ENCODE assay signal across 1 cellular context in the genomic region with DNA sequence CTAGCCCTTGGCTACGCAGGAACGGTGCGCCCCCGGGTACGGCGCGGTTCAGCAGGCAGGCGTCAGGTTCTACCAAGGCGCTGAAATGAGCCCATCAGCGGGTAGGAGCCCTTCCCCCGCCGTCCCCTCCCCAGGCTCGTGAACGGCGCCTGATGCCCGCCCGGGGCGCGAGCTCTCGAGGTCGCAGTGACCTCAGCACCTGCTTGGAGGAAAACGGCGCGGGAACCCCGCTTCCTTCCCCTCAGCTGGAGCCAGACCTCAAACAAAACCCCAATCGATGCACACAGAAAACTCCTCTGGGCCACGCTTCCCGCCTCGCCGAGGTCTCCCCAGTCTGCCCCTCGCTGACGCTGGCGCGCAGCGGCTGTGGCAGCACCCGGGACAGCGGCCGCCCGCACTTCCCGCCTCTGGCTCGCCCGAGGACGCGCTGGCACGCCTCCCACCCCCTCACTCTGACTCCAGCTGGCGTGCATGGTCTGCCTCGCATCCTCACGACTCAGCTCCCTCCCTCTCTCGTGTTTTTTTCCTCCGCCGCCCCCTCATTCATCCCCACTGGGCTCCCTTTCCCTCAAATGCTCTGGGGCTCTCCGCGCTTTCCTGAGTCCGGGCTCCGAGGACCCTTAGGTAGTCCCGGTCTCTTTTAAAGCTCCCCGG.
TF ChIP-seq lines count a peak whose summit lies in the region.

No MANE protein-coding gene starts in this region.

TF ChIP-seq in HEK293, 187 proteins besides CTCF, POLR2A, EP300 and RAD21 (continued from another document and continues in another):
- TF ChIP-seq, protein P1, sequence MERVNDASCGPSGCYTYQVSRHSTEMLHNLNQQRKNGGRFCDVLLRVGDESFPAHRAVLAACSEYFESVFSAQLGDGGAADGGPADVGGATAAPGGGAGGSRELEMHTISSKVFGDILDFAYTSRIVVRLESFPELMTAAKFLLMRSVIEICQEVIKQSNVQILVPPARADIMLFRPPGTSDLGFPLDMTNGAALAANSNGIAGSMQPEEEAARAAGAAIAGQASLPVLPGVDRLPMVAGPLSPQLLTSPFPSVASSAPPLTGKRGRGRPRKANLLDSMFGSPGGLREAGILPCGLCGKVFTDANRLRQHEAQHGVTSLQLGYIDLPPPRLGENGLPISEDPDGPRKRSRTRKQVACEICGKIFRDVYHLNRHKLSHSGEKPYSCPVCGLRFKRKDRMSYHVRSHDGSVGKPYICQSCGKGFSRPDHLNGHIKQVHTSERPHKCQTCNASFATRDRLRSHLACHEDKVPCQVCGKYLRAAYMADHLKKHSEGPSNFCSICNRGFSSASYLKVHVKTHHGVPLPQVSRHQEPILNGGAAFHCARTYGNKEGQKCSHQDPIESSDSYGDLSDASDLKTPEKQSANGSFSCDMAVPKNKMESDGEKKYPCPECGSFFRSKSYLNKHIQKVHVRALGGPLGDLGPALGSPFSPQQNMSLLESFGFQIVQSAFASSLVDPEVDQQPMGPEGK (tag by site-specific recombination; IDR thresholded peaks at IDR 0.05) = peak; percentile 58; the same call in 1 of the 2 replicates
- no peak for TF ChIP-seq ZFP41 (tag by site-specific recombination; IDR thresholded peaks at IDR 0.05; ENCODE audit: borderline replicate concordance)
- peak; percentile 42; the same call in 1 of the 2 replicates for TF ChIP-seq GLIS2 (tag by site-specific recombination; IDR thresholded peaks at IDR 0.05)
- no peak for TF ChIP-seq KLF7 (tag by site-specific recombination; IDR thresholded peaks at IDR 0.05; ENCODE audit: borderline replicate concordance)
- no peak for TF ChIP-seq GLI4 (tag by site-specific recombination; IDR thresholded peaks at IDR 0.05)
- no peak for TF ChIP-seq AEBP2 (tag by site-specific recombination; IDR thresholded peaks at IDR 0.05; ENCODE audit: borderline replicate concordance)
- TF ChIP-seq ZNF416 (tag by site-specific recombination; IDR thresholded peaks at IDR 0.05) = no peak
- no peak for TF ChIP-seq TCF7L2 (IDR thresholded peaks at IDR 0.05; ENCODE audit: borderline replicate concordance, low read depth, low read length)
- TF ChIP-seq, protein P2, sequence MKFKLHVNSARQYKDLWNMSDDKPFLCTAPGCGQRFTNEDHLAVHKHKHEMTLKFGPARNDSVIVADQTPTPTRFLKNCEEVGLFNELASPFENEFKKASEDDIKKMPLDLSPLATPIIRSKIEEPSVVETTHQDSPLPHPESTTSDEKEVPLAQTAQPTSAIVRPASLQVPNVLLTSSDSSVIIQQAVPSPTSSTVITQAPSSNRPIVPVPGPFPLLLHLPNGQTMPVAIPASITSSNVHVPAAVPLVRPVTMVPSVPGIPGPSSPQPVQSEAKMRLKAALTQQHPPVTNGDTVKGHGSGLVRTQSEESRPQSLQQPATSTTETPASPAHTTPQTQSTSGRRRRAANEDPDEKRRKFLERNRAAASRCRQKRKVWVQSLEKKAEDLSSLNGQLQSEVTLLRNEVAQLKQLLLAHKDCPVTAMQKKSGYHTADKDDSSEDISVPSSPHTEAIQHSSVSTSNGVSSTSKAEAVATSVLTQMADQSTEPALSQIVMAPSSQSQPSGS (tag by site-specific recombination; IDR thresholded peaks at IDR 0.05; ENCODE audit: low read depth) = no peak
- no peak for TF ChIP-seq ZNF214 (tag by site-specific recombination; IDR thresholded peaks at IDR 0.05; ENCODE audit: borderline replicate concordance)
- no peak for TF ChIP-seq ZBTB6 (tag by site-specific recombination; IDR thresholded peaks at IDR 0.05)
- no peak; the same call in 1 of the 2 replicates for TF ChIP-seq SP7 (tag by site-specific recombination; IDR thresholded peaks at IDR 0.05)
- TF ChIP-seq ZNF707 (tag by site-specific recombination; IDR thresholded peaks at IDR 0.05) = no peak
- peak; percentile 88 for TF ChIP-seq ZFHX2 (tag by site-specific recombination; conservative IDR thresholded peaks at IDR 0.05)
- TF ChIP-seq ZNF292 (tag by site-specific recombination; IDR thresholded peaks at IDR 0.05; ENCODE audit: borderline replicate concordance, low read depth) = no peak
- TF ChIP-seq ZNF561 (tag by site-specific recombination; IDR thresholded peaks at IDR 0.05; ENCODE audit: borderline replicate concordance) = peak; percentile 22; the same call in 1 of the 2 replicates
- TF ChIP-seq ZNF266 (tag by site-specific recombination; IDR thresholded peaks at IDR 0.05; ENCODE audit: low read depth) = no peak
- TF ChIP-seq REST (tag by site-specific recombination; IDR thresholded peaks at IDR 0.05) = peak; percentile 99
- peak; percentile 62 for TF ChIP-seq ZBTB17 (tag by site-specific recombination; IDR thresholded peaks at IDR 0.05)
- TF ChIP-seq ZNF624 (tag by site-specific recombination; IDR thresholded peaks at IDR 0.05) = no peak
- TF ChIP-seq ZNF548 (tag by site-specific recombination; IDR thresholded peaks at IDR 0.05) = no peak
- TF ChIP-seq ZNF549 (tag by site-specific recombination; IDR thresholded peaks at IDR 0.05) = no peak
- TF ChIP-seq ZNF768 (tag by site-specific recombination; IDR thresholded peaks at IDR 0.05) = no peak
- TF ChIP-seq, protein P3, sequence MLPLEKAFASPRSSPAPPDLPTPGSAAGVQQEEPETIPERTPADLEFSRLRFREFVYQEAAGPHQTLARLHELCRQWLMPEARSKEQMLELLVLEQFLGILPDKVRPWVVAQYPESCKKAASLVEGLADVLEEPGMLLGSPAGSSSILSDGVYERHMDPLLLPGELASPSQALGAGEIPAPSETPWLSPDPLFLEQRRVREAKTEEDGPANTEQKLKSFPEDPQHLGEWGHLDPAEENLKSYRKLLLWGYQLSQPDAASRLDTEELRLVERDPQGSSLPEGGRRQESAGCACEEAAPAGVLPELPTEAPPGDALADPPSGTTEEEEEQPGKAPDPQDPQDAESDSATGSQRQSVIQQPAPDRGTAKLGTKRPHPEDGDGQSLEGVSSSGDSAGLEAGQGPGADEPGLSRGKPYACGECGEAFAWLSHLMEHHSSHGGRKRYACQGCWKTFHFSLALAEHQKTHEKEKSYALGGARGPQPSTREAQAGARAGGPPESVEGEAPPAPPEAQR (tag by site-specific recombination; IDR thresholded peaks at IDR 0.05) = no peak
- TF ChIP-seq ZNF658 (tag by site-specific recombination; IDR thresholded peaks at IDR 0.05) = no peak
- no peak for TF ChIP-seq ZNF174 (tag by site-specific recombination; IDR thresholded peaks at IDR 0.05)
- TF ChIP-seq, protein P4, sequence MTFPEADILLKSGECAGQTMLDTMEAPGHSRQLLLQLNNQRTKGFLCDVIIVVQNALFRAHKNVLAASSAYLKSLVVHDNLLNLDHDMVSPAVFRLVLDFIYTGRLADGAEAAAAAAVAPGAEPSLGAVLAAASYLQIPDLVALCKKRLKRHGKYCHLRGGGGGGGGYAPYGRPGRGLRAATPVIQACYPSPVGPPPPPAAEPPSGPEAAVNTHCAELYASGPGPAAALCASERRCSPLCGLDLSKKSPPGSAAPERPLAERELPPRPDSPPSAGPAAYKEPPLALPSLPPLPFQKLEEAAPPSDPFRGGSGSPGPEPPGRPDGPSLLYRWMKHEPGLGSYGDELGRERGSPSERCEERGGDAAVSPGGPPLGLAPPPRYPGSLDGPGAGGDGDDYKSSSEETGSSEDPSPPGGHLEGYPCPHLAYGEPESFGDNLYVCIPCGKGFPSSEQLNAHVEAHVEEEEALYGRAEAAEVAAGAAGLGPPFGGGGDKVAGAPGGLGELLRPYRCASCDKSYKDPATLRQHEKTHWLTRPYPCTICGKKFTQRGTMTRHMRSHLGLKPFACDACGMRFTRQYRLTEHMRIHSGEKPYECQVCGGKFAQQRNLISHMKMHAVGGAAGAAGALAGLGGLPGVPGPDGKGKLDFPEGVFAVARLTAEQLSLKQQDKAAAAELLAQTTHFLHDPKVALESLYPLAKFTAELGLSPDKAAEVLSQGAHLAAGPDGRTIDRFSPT (tag by site-specific recombination; IDR thresholded peaks at IDR 0.05) = no peak
- TF ChIP-seq ZBTB8A (tag by site-specific recombination; IDR thresholded peaks at IDR 0.05) = peak; percentile 54; the same call in 1 of the 2 replicates
- no peak for TF ChIP-seq ZNF112 (tag by site-specific recombination; IDR thresholded peaks at IDR 0.05)
- no peak for TF ChIP-seq ZNF423 (tag by site-specific recombination; IDR thresholded peaks at IDR 0.05)
- no peak for TF ChIP-seq ZNF311 (tag by site-specific recombination; IDR thresholded peaks at IDR 0.05; ENCODE audit: borderline replicate concordance)
- TF ChIP-seq KLF16 (tag by site-specific recombination; IDR thresholded peaks at IDR 0.05) = peak; percentile 75; the same call in 1 of the 2 replicates
- TF ChIP-seq ZSCAN16 (tag by site-specific recombination; IDR thresholded peaks at IDR 0.05) = no peak
- TF ChIP-seq ZNF324 (tag by site-specific recombination; IDR thresholded peaks at IDR 0.05) = no peak; the same call in 1 of the 2 replicates
- no peak for TF ChIP-seq ZNF48 (tag by site-specific recombination; IDR thresholded peaks at IDR 0.05)
- no peak for TF ChIP-seq MYNN (tag by site-specific recombination; IDR thresholded peaks at IDR 0.05; ENCODE audit: borderline replicate concordance)
- TF ChIP-seq ZNF18 (tag by site-specific recombination; IDR thresholded peaks at IDR 0.05) = no peak
- no peak for TF ChIP-seq GFI1B (tag by site-specific recombination; IDR thresholded peaks at IDR 0.05)
- no peak for TF ChIP-seq ZNF585B (tag by site-specific recombination; IDR thresholded peaks at IDR 0.05)
- no peak for TF ChIP-seq ZNF404 (tag by site-specific recombination; IDR thresholded peaks at IDR 0.05)
- TF ChIP-seq ZBTB1 (tag by site-specific recombination; IDR thresholded peaks at IDR 0.05) = no peak
- no peak for TF ChIP-seq ZBTB21 (tag by site-specific recombination; IDR thresholded peaks at IDR 0.05)
- TF ChIP-seq ZNF529 (tag by site-specific recombination; IDR thresholded peaks at IDR 0.05; ENCODE audit: insufficient replicate concordance) = no peak
- no peak for TF ChIP-seq ZNF37A (tag by site-specific recombination; IDR thresholded peaks at IDR 0.05)
- no peak for TF ChIP-seq ZNF184 (tag by site-specific recombination; IDR thresholded peaks at IDR 0.05)
- TF ChIP-seq ZBTB20 (tag by site-specific recombination; IDR thresholded peaks at IDR 0.05) = peak; percentile 62; the same call in 1 of the 2 replicates
- no peak for TF ChIP-seq RBAK (tag by site-specific recombination; IDR thresholded peaks at IDR 0.05)
- no peak for TF ChIP-seq ZNF510 (tag by site-specific recombination; IDR thresholded peaks at IDR 0.05; ENCODE audit: insufficient replicate concordance)
- no peak for TF ChIP-seq ZNF621 (tag by site-specific recombination; IDR thresholded peaks at IDR 0.05)
- TF ChIP-seq ZNF223 (tag by site-specific recombination; IDR thresholded peaks at IDR 0.05) = no peak
- TF ChIP-seq ZNF701 (tag by site-specific recombination; IDR thresholded peaks at IDR 0.05) = no peak
- 0 out of 2 replicates have a peak, but pooled peaks have one; percentile 22 for TF ChIP-seq SP3 (tag by site-specific recombination; IDR thresholded peaks at IDR 0.05)
- TF ChIP-seq BCL11B (tag by site-specific recombination; IDR thresholded peaks at IDR 0.05; ENCODE audit: low read depth) = no peak
- peak; percentile 59 for TF ChIP-seq SP2 (tag by site-specific recombination; IDR thresholded peaks at IDR 0.05)
